Comparison of ENCODE assay signal across 8 cellular contexts in genomic region chr4:169810325-169811323, GRCh38. TPM values are rescaled to one million over a fixed set of nuclear protein-coding genes. Genes with fewer than 3 reads are reported as not detected.
DNase-seq lines count a peak whose midpoint lies in the region; ATAC-seq lines count a peak whose summit lies in the region.

No MANE protein-coding gene starts in this region.

- no peak overlapping the region for H3K27ac ChIP-seq in ACC112 (ENCODE audit: low read depth, low read length)

- H3K36me3 ChIP-seq in ACC112 (ENCODE audit: insufficient read depth, low read length) (no peaks in the 10 kb centered on the region), skeletal muscle satellite cell (ENCODE audit: insufficient read depth, low read length) (no peaks in the 10 kb centered on the region)

- H2AFZ ChIP-seq in ACC112 (ENCODE audit: low read length, unreplicated experiment): peak overlapping the region; percentile 76

- DNase-seq in GF-D8 (lab: John Stamatoyannopoulos, UW) (peak; percentile 40), NCI-H2227 treated with DMSO at 0.1 percent for 48 hours (lab: John Stamatoyannopoulos, UW) (peak; percentile 47), amniotic epithelial cell (ENCODE audit: low read depth) (peak; percentile 77), hepatic stellate cell (ENCODE audit: low spot score) (peak; percentile 47)

- peak overlapping the region; percentile 46 for H3K4me2 ChIP-seq in skeletal muscle satellite cell (ENCODE audit: low read length)

- ATAC-seq in HG02981 (IDR thresholded peaks at IDR 0.05; ENCODE audit: unreplicated experiment) (peak; percentile 57), HG02970 (IDR thresholded peaks at IDR 0.05; ENCODE audit: low FRiP score, unreplicated experiment) (no peak)

- no peaks in the 10 kb centered on the region for H3K79me2 ChIP-seq in ACC112 (ENCODE audit: control insufficient read depth, insufficient read depth, low read length, unreplicated experiment)

- H3K9ac ChIP-seq in skeletal muscle satellite cell (ENCODE audit: low read depth, low read length): no peak overlapping the region

- no peaks in the 10 kb centered on the region for H3K9me3 ChIP-seq in skeletal muscle satellite cell (replicated peaks; ENCODE audit: low read length)

- H3K4me1 ChIP-seq in ACC112 (ENCODE audit: control insufficient read depth, insufficient read depth, low read length, unreplicated experiment): no peaks in the 10 kb centered on the region
- no peaks in the 10 kb centered on the region for H3K4me1 ChIP-seq in skeletal muscle satellite cell (ENCODE audit: control insufficient read depth, insufficient read depth, low read length)

- peak overlapping the region; percentile 38; the same call in 1 of the 2 replicates for H3K4me3 ChIP-seq in ACC112 (ENCODE audit: low read depth, low read length)
- H3K4me3 ChIP-seq in skeletal muscle satellite cell (ENCODE audit: low read length): peak overlapping the region; percentile 35

- H3K27me3 ChIP-seq in ACC112 (ENCODE audit: insufficient read depth, low read length) (no peaks in the 10 kb centered on the region; the same call in 1 of the 2 replicates), skeletal muscle satellite cell (ENCODE audit: control insufficient read depth, insufficient read depth, low read length) (no peaks in the 10 kb centered on the region)

RNA-seq across cellular contexts. Expression of gene HPF1, which starts 52.9 kb away (rescaled TPM):
- 22.9 and 36.8 TPM in 2 replicates for total RNA-seq in skeletal muscle satellite cell (2012; rRNA removed)
